1 cellular context compared by ENCODE assay signal in genomic region chr2:132272713-132273112, GRCh38.
TF ChIP-seq lines count a peak whose summit lies in the region.

No MANE protein-coding gene starts in this region.

TF ChIP-seq in WTC11, 78 proteins besides CTCF, POLR2A, EP300 and RAD21 (continued from another document):
- no peak for TF ChIP-seq ZNF396 (CRISPR knock-in tag; IDR thresholded peaks at IDR 0.05; ENCODE audit: borderline replicate concordance)
